ENCODE assay signal across 27 cellular contexts in genomic region chr6:37265876-37266275, GRCh38.
"Had no signal": no experiment of that assay in that cellular context is flagged by ENCODE, and none has a peak within 500 bp of the region (broad histone marks: within the 10 kb centered on the region; RNA-seq: fewer than 3 reads in every experiment).

No MANE protein-coding gene starts in this region.

- H3K27ac ChIP-seq: breast epithelium, epithelial cell of prostate, esophagus squamous epithelium, heart right ventricle, left lung, lower lobe of right lung, neutrophil, uterus, WERI-Rb-1 had no signal

- H3K27me3 ChIP-seq: breast epithelium, esophagus squamous epithelium, heart right ventricle, left lung, neutrophil, sigmoid colon, uterus had no signal

- H3K36me3 ChIP-seq: breast epithelium, neutrophil, uterus had no signal

- H3K9me3 ChIP-seq: breast epithelium, esophagus squamous epithelium, lower lobe of right lung, neutrophil, sigmoid colon, thoracic aorta, uterus had no signal

- H3K4me1 ChIP-seq: breast epithelium, lower lobe of right lung, uterus had no signal

- FAIRE-seq: islet of Langerhans, small intestine had no signal

- ATAC-seq: heart right ventricle; left lung; lower lobe of right lung; stimulated activated effector memory CD8-positive, alpha-beta T cell treated with anti-CD3 and anti-CD28 coated beads, Interleukin-12 subunit alpha, Interleukin-12 subunit beta, amount 100 ng/mL, for 72 hours had no signal

- DNase-seq: activated CD4-positive, alpha-beta memory T cell treated with anti-CD3 and anti-CD28 coated beads for 36 hours; activated CD4-positive, alpha-beta T cell treated with anti-CD3 and anti-CD28 coated beads, Interleukin-2, amount 10 ng/mL, durations not matched to agents 24 days and 14 days; activated CD4-positive, CD25-positive, alpha-beta regulatory T cell treated with anti-CD3 and anti-CD28 coated beads, Interleukin-2, amount 50 U/mL, for 72 hours; activated CD8-positive, alpha-beta memory T cell treated with anti-CD3 and anti-CD28 coated beads, Interleukin-2, amount 50 U/mL, for 4 hours; activated effector memory CD4-positive, alpha-beta T cell treated with anti-CD3 and anti-CD28 coated beads, Interleukin-2, amount 50 U/mL, for 16 hours; activated naive CD4-positive, alpha-beta T cell treated with anti-CD3 and anti-CD28 coated beads for 36 hours; activated T-cell treated with anti-CD3 and anti-CD28 coated beads, Interleukin-2, amount 50 U/mL, for 1 hour; central memory CD4-positive, alpha-beta T cell; esophagus squamous epithelium; foreskin melanocyte; heart right ventricle; left lung; lower lobe of right lung; mesenchymal stem cell; nephron progenitor cell; sigmoid colon; small intestine; stimulated activated CD4-positive, alpha-beta T cell treated with anti-CD3 and anti-CD28 coated beads, Interleukin-4, amount 100 ng/mL, for 24 hours; T1000; uterus; WERI-Rb-1 had no signal

- H3K4me3 ChIP-seq: breast epithelium, esophagus squamous epithelium, heart right ventricle, left lung, lower lobe of right lung, sigmoid colon, thoracic aorta, uterus had no signal
